In the genomic region with DNA sequence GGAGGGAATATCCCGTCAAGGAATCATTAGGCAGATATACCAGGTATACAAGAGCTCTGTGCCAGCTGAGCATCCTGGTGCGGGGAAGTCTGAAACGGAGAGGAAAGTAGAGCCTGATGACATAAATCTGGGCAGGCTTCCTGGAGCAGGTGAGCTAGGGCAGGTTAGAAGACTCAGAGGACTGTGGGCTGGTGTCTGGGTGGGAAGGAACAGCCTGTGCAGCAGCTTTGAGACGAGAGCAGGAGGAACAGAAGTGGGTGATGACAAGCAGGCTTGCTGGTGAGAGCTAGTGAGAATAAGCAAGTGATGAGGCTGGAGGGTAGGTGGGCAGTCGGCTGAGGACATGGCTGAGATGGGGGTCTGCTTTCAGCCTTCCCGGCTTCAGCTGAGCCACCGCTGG, we compare ENCODE assay signal across 27 cellular contexts. TPM values are rescaled to one million over a fixed set of nuclear protein-coding genes. Genes with fewer than 3 reads are reported as not detected.
DNase-seq lines count a peak whose midpoint lies in the region; ATAC-seq and TF ChIP-seq lines count a peak whose summit lies in the region.
"Had no signal": no experiment of that assay in that cellular context is flagged by ENCODE, and none has a peak within 500 bp of the region (broad histone marks: within the 10 kb centered on the region; RNA-seq: fewer than 3 reads in every experiment).

No MANE protein-coding gene starts in this region.

- ATAC-seq in WTC11 = no peak
- ATAC-seq: activated CD4-positive, alpha-beta T cell treated with anti-CD3 and anti-CD28 coated beads for 36 hours; activated T-cell treated with anti-CD3 and anti-CD28 coated beads, Interleukin-2, amount 50 U/mL, for 72 hours; CD8-positive, alpha-beta T cell; lower lobe of right lung; stimulated activated naive B cell treated with anti-CD40 and anti-IgM and Interleukin-4, amounts not matched to agents 10 μg/mL and 1 μg/mL and 100 μg/mL, for 72 hours had no signal

- H3K4me1 Mint-ChIP-seq in WTC11 = peaks cover 43% of the 10 kb centered on the region
- H3K4me1 Mint-ChIP-seq: activated CD4-positive, alpha-beta T cell treated with anti-CD3 and anti-CD28 coated beads for 36 hours had no signal

- peaks cover 5% of the 10 kb centered on the region for H3K27me3 Mint-ChIP-seq in WTC11 (ENCODE audit: low read depth)
- H3K27me3 Mint-ChIP-seq: activated CD4-positive, alpha-beta T cell treated with anti-CD3 and anti-CD28 coated beads for 36 hours had no signal

- POLR2A ChIA-PET in WTC11 (lab: Charles Lee) = interaction anchor here (0.5 kb wide), 1 partner anchor 293 kb away, joined by 4 read pairs; the partner anchor contains the start of gene CLCC1

- H3K9me3 Mint-ChIP-seq in WTC11 = peaks cover 8% of the 10 kb centered on the region; the same call in 1 of the 2 replicates
- H3K9me3 Mint-ChIP-seq: activated T-cell treated with anti-CD3 and anti-CD28 coated beads, Interleukin-2, amount 50 U/mL, for 72 hours; CD8-positive, alpha-beta T cell; dendritic cell treated with granulocyte-macrophage colony-stimulating factor and Interleukin-4, amounts not matched to agents 40 ng/mL and 50 ng/mL, for 4 days; stimulated activated naive B cell treated with anti-CD40 and anti-IgM and Interleukin-4, amounts not matched to agents 10 μg/mL and 1 μg/mL and 100 μg/mL, for 72 hours had no signal

- H3K36me3 Mint-ChIP-seq in WTC11 = peaks cover 13% of the 10 kb centered on the region
- H3K36me3 Mint-ChIP-seq: stimulated activated naive B cell treated with anti-CD40 and anti-IgM and Interleukin-4, amounts not matched to agents 10 μg/mL and 1 μg/mL and 100 μg/mL, for 72 hours had no signal

- peak overlapping the region; percentile 92 for H3K27ac ChIP-seq in substantia nigra (ENCODE audit: low read depth, low read length, poor library complexity, severe bottlenecking)
- H3K27ac ChIP-seq: cardiac muscle cell, lower lobe of right lung, thoracic aorta had no signal

- intact Hi-C loops in head of caudate nucleus (cut with DNase I) = no loop called here

- TF ChIP-seq CTCF in WTC11 (IDR thresholded peaks at IDR 0.05) = no peak
- no peak for TF ChIP-seq CTCF in GM13976 (IDR thresholded peaks at IDR 0.05; ENCODE audit: borderline replicate concordance, control extremely low read depth, extremely low read depth, insufficient read depth, missing control alignments)

- H3K4me3 Mint-ChIP-seq in WTC11 = no peak overlapping the region
- H3K4me3 Mint-ChIP-seq: activated CD4-positive, alpha-beta T cell treated with anti-CD3 and anti-CD28 coated beads for 36 hours; activated T-cell treated with anti-CD3 and anti-CD28 coated beads, Interleukin-2, amount 50 U/mL, for 72 hours; CD8-positive, alpha-beta T cell; dendritic cell treated with granulocyte-macrophage colony-stimulating factor and Interleukin-4, amounts not matched to agents 40 ng/mL and 50 ng/mL, for 4 days; stimulated activated naive B cell treated with anti-CD40 and anti-IgM and Interleukin-4, amounts not matched to agents 10 μg/mL and 1 μg/mL and 100 μg/mL, for 72 hours had no signal

- CTCF ChIA-PET in WTC11 (lab: Charles Lee) = interaction anchor here (0.9 to 6.0 kb wide), 7 partner anchors 16 to 277 kb away, joined by 4 to 109 read pairs (median 5); partner anchors contain the start of gene SORT1

- in situ Hi-C loops in GM13976 (cut with MboI; ENCODE audit: low sequenced_read_pairs, unreplicated experiment) = no loop called here

- DNase-seq in NCI-H82 (lab: John Stamatoyannopoulos, UW) (peak; percentile 67), NCI-H82 treated with DMSO at 0.1 percent for 48 hours (lab: John Stamatoyannopoulos, UW; ENCODE audit: unreplicated experiment) (no peak), WTC11 (ENCODE audit: low spot score) (no peak), head of caudate nucleus (peak in 27 of 42 donors; percentile 23 to 88 (median 62)), substantia nigra (lab: John Stamatoyannopoulos, UW) (no peak), GM13976 (ENCODE audit: low spot score) (no peak), DMS53 treated with DMSO at 0.1 percent for 48 hours (lab: John Stamatoyannopoulos, UW; ENCODE audit: unreplicated experiment) (no peak), NCI-H2196 treated with DMSO at 0.1 percent for 48 hours (lab: John Stamatoyannopoulos, UW; ENCODE audit: unreplicated experiment) (no peak)
- DNase-seq: 8988T; activated CD4-positive, alpha-beta T cell treated with anti-CD3 and anti-CD28 coated beads for 36 hours; activated naive CD4-positive, alpha-beta T cell treated with Interleukin-2 at 50 U/mL for 16 hours; activated T-cell treated with anti-CD3 and anti-CD28 coated beads, Interleukin-2, amount 50 U/mL, for 72 hours; CD8-positive, alpha-beta T cell; DMS153; lower lobe of right lung; NCI-H1105; NCI-H2081; stimulated activated naive B cell treated with anti-CD40 and anti-IgM and Interleukin-4, amounts not matched to agents 10 μg/mL and 1 μg/mL and 100 μg/mL, for 72 hours had no signal

- H3K27ac Mint-ChIP-seq in WTC11 = peak overlapping the region; percentile 80
- H3K27ac Mint-ChIP-seq: activated CD4-positive, alpha-beta T cell treated with anti-CD3 and anti-CD28 coated beads for 36 hours; CD8-positive, alpha-beta T cell; stimulated activated naive B cell treated with anti-CD40 and anti-IgM and Interleukin-4, amounts not matched to agents 10 μg/mL and 1 μg/mL and 100 μg/mL, for 72 hours had no signal

TF ChIP-seq in WTC11, 78 proteins besides CTCF, POLR2A, EP300 and RAD21 (continues in another document):
- TF ChIP-seq, protein P1, sequence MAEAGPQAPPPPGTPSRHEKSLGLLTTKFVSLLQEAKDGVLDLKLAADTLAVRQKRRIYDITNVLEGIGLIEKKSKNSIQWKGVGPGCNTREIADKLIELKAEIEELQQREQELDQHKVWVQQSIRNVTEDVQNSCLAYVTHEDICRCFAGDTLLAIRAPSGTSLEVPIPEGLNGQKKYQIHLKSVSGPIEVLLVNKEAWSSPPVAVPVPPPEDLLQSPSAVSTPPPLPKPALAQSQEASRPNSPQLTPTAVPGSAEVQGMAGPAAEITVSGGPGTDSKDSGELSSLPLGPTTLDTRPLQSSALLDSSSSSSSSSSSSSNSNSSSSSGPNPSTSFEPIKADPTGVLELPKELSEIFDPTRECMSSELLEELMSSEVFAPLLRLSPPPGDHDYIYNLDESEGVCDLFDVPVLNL (CRISPR knock-in tag; IDR thresholded peaks at IDR 0.05; ENCODE audit: borderline replicate concordance, low read depth) = no peak
- TF ChIP-seq ZNF232 (CRISPR knock-in tag; IDR thresholded peaks at IDR 0.05) (no peak), NR2C2 (CRISPR knock-in tag; IDR thresholded peaks at IDR 0.05) (no peak), ESRRA (CRISPR knock-in tag; IDR thresholded peaks at IDR 0.05; ENCODE audit: borderline replicate concordance) (no peak), TEAD4 (CRISPR knock-in tag; IDR thresholded peaks at IDR 0.05) (no peak), SP1 (CRISPR knock-in tag; conservative IDR thresholded peaks at IDR 0.05) (no peak), ATF6 (CRISPR knock-in tag; IDR thresholded peaks at IDR 0.05) (no peak), JAZF1 (CRISPR knock-in tag; IDR thresholded peaks at IDR 0.05) (no peak), PRDM15 (CRISPR knock-in tag; IDR thresholded peaks at IDR 0.05) (no peak)

RNA-seq across cellular contexts. Expression of gene CELSR2, which starts 6.7 kb away (rescaled TPM):
- total RNA-seq in WTC11 (2021) = 26.8 to 31.3 TPM (median 28.2 TPM) in 3 replicates

RNA-seq across cellular contexts. Expression of gene PSRC1, which starts 26.9 kb away (rescaled TPM):
- 56.9 to 68.4 TPM (median 64.1 TPM) in 3 replicates for total RNA-seq in WTC11 (2021)
- total RNA-seq: CD8-positive, alpha-beta T cell had no signal

RNA-seq across cellular contexts. Expression of gene SARS1, which starts 42.4 kb away (rescaled TPM):
- total RNA-seq in WTC11 (2021) = 126 to 149 TPM (median 129 TPM) in 3 replicates

RNA-seq across cellular contexts. Expression of gene MYBPHL, which starts 50.7 kb away (rescaled TPM):
- total RNA-seq in WTC11 (2021) = 0.23 to 1.2 TPM (median 0.94 TPM) in 3 replicates
- total RNA-seq: activated CD4-positive, alpha-beta T cell treated with anti-CD3 and anti-CD28 coated beads for 36 hours; activated T-cell treated with anti-CD3 and anti-CD28 coated beads, Interleukin-2, amount 50 U/mL, for 72 hours; cardiac muscle cell; CD8-positive, alpha-beta T cell; glomerular endothelial cell; kidney epithelial cell; M059J; omental fat pad; smooth muscle cell; T-helper 1 cell treated with Interleukin-12 subunit alpha and Interleukin-12 subunit beta and Interleukin-4 antibody, amounts not matched to agents 30 ng/mL and 1 ng/mL, for 36 hours had no signal

Comparison
In these comparisons a context has a peak if more than half of its experiments do, and no peak if none do; other contexts are left out.
1. DNase-seq: peak in NCI-H82 (single experiment) and head of caudate nucleus (27 of 42); none in NCI-H82 treated with DMSO at 0.1 percent for 48 hours (single experiment), WTC11 (single experiment), substantia nigra (0 of 49), GM13976 (single experiment), DMS53 treated with DMSO at 0.1 percent for 48 hours (single experiment) and NCI-H2196 treated with DMSO at 0.1 percent for 48 hours (single experiment).